Comparison of ENCODE assay signal across 1 cellular context in genomic region chr5:178205749-178206047, GRCh38.
A peak's percentile ranks its signal among the peaks of the same experiment; 100 is the strongest.
TF ChIP-seq lines count a peak whose summit lies in the region.

No MANE protein-coding gene starts in this region.

TF ChIP-seq in K562, 482 proteins besides CTCF, POLR2A, EP300 and RAD21:
- TF ChIP-seq SAP30 (IDR thresholded peaks at IDR 0.05; ENCODE audit: borderline replicate concordance, insufficient read depth, low read depth, low read length, poor library complexity, severe bottlenecking) (peak; percentile 15), SFPQ (IDR thresholded peaks at IDR 0.05; ENCODE audit: low read depth, low read length) (no peak), TAL1 (IDR thresholded peaks at IDR 0.05) (no peak), SRSF7 (optimal IDR thresholded peaks at IDR 0.05; ENCODE audit: low read depth, low read length) (no peak), LCOR (CRISPR knock-in tag; IDR thresholded peaks at IDR 0.05) (no peak; the same call in 1 of the 2 replicates), ZKSCAN8 (CRISPR knock-in tag; IDR thresholded peaks at IDR 0.05) (no peak), KDM5B (IDR thresholded peaks at IDR 0.05; ENCODE audit: insufficient replicate concordance, low read depth, low read length) (peak; percentile 52), HLTF (IDR thresholded peaks at IDR 0.05) (no peak), POLR3A (IDR thresholded peaks at IDR 0.05; ENCODE audit: borderline replicate concordance, extremely low read depth, insufficient read depth, insufficient read length) (no peak), SMARCA4 (IDR thresholded peaks at IDR 0.05) (no peak), ZNF511 (CRISPR knock-in tag; IDR thresholded peaks at IDR 0.05) (0 out of 2 replicates have a peak, but pooled peaks have one; percentile 9), ZNF408 (CRISPR knock-in tag; IDR thresholded peaks at IDR 0.05; ENCODE audit: low read depth) (no peak), EWSR1 (IDR thresholded peaks at IDR 0.05; ENCODE audit: borderline replicate concordance, low read depth, partially characterized antibody) (no peak), ELK1 (CRISPR knock-in tag; IDR thresholded peaks at IDR 0.05) (no peak), ZC3H8 (IDR thresholded peaks at IDR 0.05) (no peak), SIRT6 (IDR thresholded peaks at IDR 0.05; ENCODE audit: low read depth, low read length) (peak; percentile 48), FOXP1 (CRISPR knock-in tag; IDR thresholded peaks at IDR 0.05) (no peak), SMARCC2 (IDR thresholded peaks at IDR 0.05; ENCODE audit: low read depth) (no peak), RCOR1 (IDR thresholded peaks at IDR 0.05; ENCODE audit: borderline replicate concordance in 1 of 2, low read depth in 2 of 2, low read length in 2 of 2) (no peak)
